ENCODE assay signal across 30 cellular contexts in the genomic region with DNA sequence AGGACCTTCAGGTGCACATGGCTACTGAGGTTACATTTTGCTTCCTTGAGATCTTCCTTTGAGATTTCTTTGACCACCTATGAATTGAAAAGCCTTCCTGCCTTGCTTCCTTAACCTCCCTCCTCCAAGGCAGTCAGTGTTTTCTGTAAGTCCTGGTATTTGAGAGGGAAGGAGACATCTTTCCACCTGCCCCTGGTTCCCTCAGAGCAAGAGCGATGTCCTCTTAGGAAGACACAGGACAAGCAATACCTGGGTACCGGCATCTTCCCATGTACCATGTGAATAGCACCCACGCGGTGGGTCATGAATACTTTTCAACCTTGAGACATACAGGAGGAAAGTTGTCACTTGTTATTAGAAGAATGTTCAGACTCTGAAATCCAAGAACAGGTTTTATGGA.
"Had no signal": no experiment of that assay in that cellular context is flagged by ENCODE, and none has a peak within 500 bp of the region (broad histone marks: within the 10 kb centered on the region; RNA-seq: fewer than 3 reads in every experiment).

No MANE protein-coding gene starts in this region.

- H3K27ac Mint-ChIP-seq: activated CD4-positive, alpha-beta T cell treated with anti-CD3 and anti-CD28 coated beads, Interleukin-2, amount 10 ng/mL, durations not matched to agents 24 days and 14 days; activated CD8-positive, alpha-beta T cell treated with anti-CD3 and anti-CD28 coated beads for 36 hours; activated naive CD4-positive, alpha-beta T cell treated with anti-CD3 and anti-CD28 coated beads for 36 hours; activated naive CD4-positive, alpha-beta T cell treated with anti-CD3 and anti-CD28 coated beads, Interleukin-2, amount 50 U/mL, for 72 hours; activated T-helper 1 cell treated with anti-CD3 and anti-CD28 coated beads, Interleukin-12 subunit alpha, Interleukin-12 subunit beta, Interleukin-2, Interleukin-4 antibody, amounts not matched to agents 30 ng/mL and 10 ng/mL and 1 ng/mL, durations not matched to agents 14 hours and 24 hours and 36 hours; T-cell had no signal

- ATAC-seq: activated CD8-positive, alpha-beta T cell treated with anti-CD3 and anti-CD28 coated beads for 36 hours; activated naive CD4-positive, alpha-beta T cell treated with anti-CD3 and anti-CD28 coated beads, Interleukin-2, amount 50 U/mL, for 72 hours; activated T-cell treated with anti-CD3 and anti-CD28 coated beads, Interleukin-2, amount 50 U/mL, for 4 hours; T-cell had no signal

- H3K4me1 Mint-ChIP-seq: activated CD4-positive, alpha-beta T cell treated with anti-CD3 and anti-CD28 coated beads, Interleukin-2, amount 10 ng/mL, durations not matched to agents 24 days and 14 days; T-cell had no signal

- H3K27me3 Mint-ChIP-seq: activated CD4-positive, alpha-beta T cell treated with anti-CD3 and anti-CD28 coated beads, Interleukin-2, amount 10 ng/mL, durations not matched to agents 24 days and 14 days; activated CD8-positive, alpha-beta T cell treated with anti-CD3 and anti-CD28 coated beads for 36 hours; T-cell had no signal

- DNase-seq: activated CD4-positive, alpha-beta T cell treated with anti-CD3 and anti-CD28 coated beads for 1 hour; activated CD4-positive, alpha-beta T cell treated with anti-CD3 and anti-CD28 coated beads, Interleukin-2, amount 10 ng/mL, durations not matched to agents 24 days and 14 days; activated CD4-positive, alpha-beta T cell treated with anti-CD3 and anti-CD28 coated beads, Interleukin-2, amount 50 U/mL, for 4 hours; activated CD4-positive, CD25-positive, alpha-beta regulatory T cell; activated CD8-positive, alpha-beta T cell treated with anti-CD3 and anti-CD28 coated beads for 36 hours; activated gamma-delta T cell treated with Interleukin-2 at 50 U/mL for 16 hours; activated naive CD4-positive, alpha-beta T cell treated with anti-CD3 and anti-CD28 coated beads for 36 hours; activated T-cell treated with anti-CD3 and anti-CD28 coated beads for 4 hours; activated T-cell treated with anti-CD3 and anti-CD28 coated beads, Interleukin-2, amount 50 U/mL, for 4 hours; adrenal gland; anterior cingulate cortex; brain microvascular endothelial cell; MM.1S; MV-4-11; NCI-H1092; NCI-H1436 treated with DMSO at 0.1 percent for 48 hours; NCI-H1694 treated with DMSO at 0.1 percent for 48 hours; NCI-H2029; NCI-H345; NCI-H524 treated with DMSO at 0.1 percent for 48 hours; Peyer's patch; RPMI8226; SHP77 treated with DMSO at 0.1 percent for 48 hours; SK-N-SH; T-cell; T-helper 2 cell; T-helper 9 cell had no signal

- H3K9me3 ChIP-seq: adrenal gland, Peyer's patch, SJSA1, SK-N-SH had no signal

- H3K9me3 Mint-ChIP-seq: activated CD4-positive, alpha-beta T cell treated with anti-CD3 and anti-CD28 coated beads, Interleukin-2, amount 10 ng/mL, durations not matched to agents 24 days and 14 days; activated CD8-positive, alpha-beta T cell treated with anti-CD3 and anti-CD28 coated beads for 36 hours; activated naive CD4-positive, alpha-beta T cell treated with anti-CD3 and anti-CD28 coated beads for 36 hours; activated naive CD4-positive, alpha-beta T cell treated with anti-CD3 and anti-CD28 coated beads, Interleukin-2, amount 50 U/mL, for 72 hours; activated T-cell treated with anti-CD3 and anti-CD28 coated beads, Interleukin-2, amount 50 U/mL, for 4 hours; activated T-helper 1 cell treated with anti-CD3 and anti-CD28 coated beads, Interleukin-12 subunit alpha, Interleukin-12 subunit beta, Interleukin-2, Interleukin-4 antibody, amounts not matched to agents 30 ng/mL and 10 ng/mL and 1 ng/mL, durations not matched to agents 14 hours and 24 hours and 36 hours had no signal

- H3K4me3 Mint-ChIP-seq: activated CD4-positive, alpha-beta T cell treated with anti-CD3 and anti-CD28 coated beads, Interleukin-2, amount 10 ng/mL, durations not matched to agents 24 days and 14 days; activated CD8-positive, alpha-beta T cell treated with anti-CD3 and anti-CD28 coated beads for 36 hours; activated naive CD4-positive, alpha-beta T cell treated with anti-CD3 and anti-CD28 coated beads for 36 hours; activated T-cell treated with anti-CD3 and anti-CD28 coated beads, Interleukin-2, amount 50 U/mL, for 4 hours; activated T-helper 1 cell treated with anti-CD3 and anti-CD28 coated beads, Interleukin-12 subunit alpha, Interleukin-12 subunit beta, Interleukin-2, Interleukin-4 antibody, amounts not matched to agents 30 ng/mL and 10 ng/mL and 1 ng/mL, durations not matched to agents 14 hours and 24 hours and 36 hours; T-cell had no signal
